ENCODE assay signal across 17 cellular contexts in genomic region chr7:91127974-91128373, GRCh38.
"Had no signal": no experiment of that assay in that cellular context is flagged by ENCODE, and none has a peak within 500 bp of the region (broad histone marks: within the 10 kb centered on the region; RNA-seq: fewer than 3 reads in every experiment).

No MANE protein-coding gene starts in this region.

- H3K4me1 ChIP-seq: body of pancreas, gastrocnemius medialis, transverse colon had no signal

- H3K27ac ChIP-seq: cardiac muscle cell, gastrocnemius medialis, heart left ventricle, stomach, transverse colon had no signal

- ATAC-seq: body of pancreas; gastrocnemius medialis; heart left ventricle; left cardiac atrium; stimulated activated memory B cell treated with anti-CD40 and anti-IgM and Interleukin-4, amounts not matched to agents 10 μg/mL and 1 μg/mL and 100 μg/mL, for 72 hours had no signal

- H3K9me3 ChIP-seq: body of pancreas, gastrocnemius medialis, heart left ventricle, stomach, transverse colon had no signal

- H3K4me3 ChIP-seq: body of pancreas, cardiac muscle cell, gastrocnemius medialis, stomach, transverse colon had no signal

- H3K36me3 ChIP-seq: cardiac muscle cell, gastrocnemius medialis, heart left ventricle, stomach, transverse colon had no signal

- DNase-seq: activated CD4-positive, alpha-beta T cell treated with anti-CD3 and anti-CD28 coated beads, Interleukin-2, amount 50 U/mL, for 4 hours; activated naive CD4-positive, alpha-beta T cell treated with anti-CD3 and anti-CD28 coated beads, Interleukin-2, amount 10 ng/mL, durations not matched to agents 7 days and 5 days; activated T-cell treated with anti-CD3 and anti-CD28 coated beads, Interleukin-2, amount 50 U/mL, for 48 hours; body of pancreas; effector CD4-positive, alpha-beta T cell; gastrocnemius medialis; heart left ventricle; islet precursor cell; left cardiac atrium; occipital lobe; small intestine; stimulated activated CD4-positive, alpha-beta T cell treated with anti-CD3 and anti-CD28 coated beads, Interleukin-15, amount 100 ng/mL, for 24 hours; stomach; T-helper 9 cell; transverse colon had no signal

- H3K27me3 ChIP-seq: body of pancreas, cardiac muscle cell, gastrocnemius medialis, heart left ventricle, stomach, transverse colon had no signal
